In the genomic region with DNA sequence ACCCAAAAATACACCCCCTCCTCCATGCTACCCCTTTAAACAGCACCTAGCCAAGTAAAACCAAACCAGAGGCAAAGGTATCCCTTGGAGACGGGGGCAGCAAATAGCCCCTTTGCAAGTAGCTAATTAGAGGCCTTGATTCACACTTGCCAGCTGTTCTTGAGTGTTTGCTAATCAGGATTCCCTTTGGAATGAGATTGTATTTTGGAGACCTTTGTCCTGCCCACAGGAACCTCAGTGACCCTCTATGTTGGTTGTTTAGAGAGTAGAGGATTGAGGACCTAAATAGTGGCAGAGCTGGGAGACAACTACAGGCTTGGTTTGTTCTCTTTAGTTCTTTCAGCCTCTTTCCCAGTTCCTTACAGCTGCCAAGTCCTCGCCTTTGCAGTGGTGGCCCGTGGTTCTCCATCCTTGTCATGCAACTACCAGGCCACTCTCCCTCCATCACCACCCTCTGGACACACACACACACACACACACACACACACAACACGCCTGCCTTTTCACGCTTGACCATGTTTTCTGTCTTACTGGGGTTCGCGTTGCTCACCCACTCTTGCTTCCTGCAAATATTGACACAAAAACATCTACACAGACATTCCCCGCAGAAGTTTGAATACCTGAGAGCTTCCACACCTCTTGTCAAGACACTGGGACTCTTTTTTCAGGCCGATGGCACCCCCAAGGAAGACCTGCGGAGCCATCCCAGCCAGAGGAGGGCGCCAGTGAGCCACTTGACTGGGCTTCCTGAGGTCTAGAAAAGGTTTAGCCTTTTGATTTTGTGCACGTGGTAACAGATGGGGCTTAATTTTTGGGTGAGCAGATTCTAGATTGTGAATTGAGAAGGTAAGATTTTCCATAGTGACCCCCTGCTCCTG, we compare ENCODE assay signal across 8 cellular contexts.
DNase-seq lines count a peak whose midpoint lies in the region; ATAC-seq, FAIRE-seq and TF ChIP-seq lines count a peak whose summit lies in the region.

No MANE protein-coding gene starts in this region.

- peak overlapping the region; percentile 52; the same call in 1 of the 2 replicates for H2AFZ ChIP-seq in GM12878 (ENCODE audit: control insufficient read depth, low read depth, low read length)

- no TSS peak for BruUV-seq in GM12878 (replicated peaks; lab: Mats Ljungman, UMichigan)

- DNase-seq in SHP77 (lab: John Stamatoyannopoulos, UW) (peak; percentile 13 to 45), SHP77 treated with DMSO at 0.1 percent for 48 hours (lab: John Stamatoyannopoulos, UW) (no peak), HL-60 (ENCODE audit: low read depth in 1 of 2, low spot score in 1 of 2) (peak; percentile 49 to 85), T-helper 9 cell (peak; percentile 85), GM12878 (ENCODE audit: low read depth, low spot score) (peak; percentile 66), left lung (peak in 1 of 2 donors; percentile 89), occipital lobe (lab: John Stamatoyannopoulos, UW) (no peak)
- peak; percentile 59 to 76 for DNase-seq in stimulated activated CD8-positive, alpha-beta memory T cell treated with anti-CD3 and anti-CD28 coated beads, Interleukin-2, amount 100 ng/mL, for 1 hour (ENCODE audit: low read depth in 2 of 2)

- H3K4me3 ChIP-seq in HL-60 (replicated peaks; ENCODE audit: insufficient read depth, low read length): no peak overlapping the region
- H3K4me3 ChIP-seq in GM12878: no peak overlapping the region
- no peak overlapping the region for H3K4me3 ChIP-seq in left lung

- H3K79me2 ChIP-seq in GM12878 (ENCODE audit: control insufficient read depth, insufficient read depth, low read length): no peaks in the 10 kb centered on the region

- H3K4me1 ChIP-seq in GM12878 (ENCODE audit: control insufficient read depth, insufficient read depth, low read length) (peaks cover 26% of the 10 kb centered on the region), left lung (peaks cover 0 to 3% of the 10 kb centered on the region in 2 donors)

- peak; percentile 93 for ATAC-seq in GM12878
- peak; percentile 70 for ATAC-seq in left lung

- CTCF ChIA-PET in GM12878 (lab: Yijun Ruan, JAX): interaction anchor here (0.5 to 22.3 kb wide), 43 partner anchors 11 to 213 kb away, joined by 3 to 577 read pairs (median 6); a partner anchor contains a TSS

- intact Hi-C loops in GM12878 (cut with micrococcal nuclease; ENCODE audit: unreplicated experiment) (loop anchor here (1.0 to 2.0 kb wide), 5 partner anchors 45 to 210 kb away; no protein-coding TSS in a partner anchor), left lung (cut with DNase I) (no loop called here)

- TF ChIP-seq RAD21 in GM12878 (IDR thresholded peaks at IDR 0.05; ENCODE audit: insufficient read depth, low read depth, low read length): peak; percentile 99

- peak; percentile 98 for FAIRE-seq in GM12878 (lab: Jason Lieb, UNC)

- no peak overlapping the region for H3K9ac ChIP-seq in GM12878 (ENCODE audit: control insufficient read depth, insufficient read depth, low read length)

- RAD21 ChIA-PET in GM12878 (lab: Charles Lee; ENCODE audit: unreplicated experiment): interaction anchor here (0.8 to 8.0 kb wide), 27 partner anchors 12 to 121 kb away, joined by 3 to 168 read pairs (median 8); no protein-coding TSS in a partner anchor

- no peaks in the 10 kb centered on the region for H3K27me3 ChIP-seq in HL-60 (ENCODE audit: insufficient read depth, poor library complexity, severe bottlenecking)
- no peaks in the 10 kb centered on the region for H3K27me3 ChIP-seq in GM12878 (replicated peaks in 1 of 2; ENCODE audit: control insufficient read depth in 2 of 2, insufficient read depth in 2 of 2, low read length in 1 of 2)
- no peaks in the 10 kb centered on the region for H3K27me3 ChIP-seq in left lung

- WGBS in GM12878 (ENCODE audit: insufficient coverage, insufficient replicate concordance, low lambda C conversion rate, missing lambda C conversion rate): 34% methylated on average over 11 of the region's 12 CpGs

- H3K27ac ChIP-seq in HL-60 (replicated peaks) (no peak overlapping the region), GM12878 (ENCODE audit: control insufficient read depth, insufficient read depth) (peak overlapping the region; percentile 41; the same call in 1 of the 2 replicates), left lung (no peak overlapping the region)

- POLR2A ChIA-PET in GM12878 (lab: Charles Lee): interaction anchor here (0.6 to 3.8 kb wide), 7 partner anchors 20 to 118 kb away, joined by 3 to 26 read pairs (median 3); no protein-coding TSS in a partner anchor

- no peak for TF ChIP-seq POLR2A in GM12878 (IDR thresholded peaks at IDR 0.05; ENCODE audit: low read depth, low read length)

- H3K36me3 ChIP-seq in GM12878 (ENCODE audit: control insufficient read depth in 2 of 2, insufficient read depth in 2 of 2, low read length in 1 of 2) (0 out of 4 replicates have a peak, but pooled peaks cover 0 to 3% of the 10 kb centered on the region in 2 experiments), left lung (peaks cover 0 to 22% of the 10 kb centered on the region in 2 donors)

- no peaks in the 10 kb centered on the region for H4K20me1 ChIP-seq in GM12878 (ENCODE audit: control insufficient read depth, insufficient read depth)

- H3K4me2 ChIP-seq in GM12878 (ENCODE audit: control insufficient read depth, insufficient read depth): no peak overlapping the region

- in situ Hi-C loops in GM12878 (cut with MboI): loop anchor here (5.0 kb wide), 1 partner anchor 50 kb away; no protein-coding TSS in a partner anchor

- SMC1A ChIA-PET in GM12878 (lab: Charles Lee; ENCODE audit: uncharacterized antibody, unreplicated experiment): interaction anchor here (0.5 to 13.7 kb wide), 44 partner anchors 8 to 210 kb away, joined by 3 to 306 read pairs (median 5); a partner anchor contains a TSS

- no peak for TF ChIP-seq EP300 in GM12878 (IDR thresholded peaks at IDR 0.05; ENCODE audit: borderline replicate concordance in 1 of 2, control insufficient read depth in 1 of 2, low read depth in 2 of 2, low read length in 2 of 2)

- H3K9me3 ChIP-seq in GM12878 (replicated peaks; ENCODE audit: control insufficient read depth, insufficient read depth, low read length): no peaks in the 10 kb centered on the region
- no peaks in the 10 kb centered on the region for H3K9me3 ChIP-seq in left lung

- peak; percentile 71 for TF ChIP-seq CTCF in HL-60 (IDR thresholded peaks at IDR 0.05; ENCODE audit: insufficient read depth, low read length)
- TF ChIP-seq CTCF in GM12878 (IDR thresholded peaks at IDR 0.05 in 2 of 3, conservative IDR thresholded peaks at IDR 0.05 in 1 of 3; ENCODE audit: control insufficient read depth in 2 of 3, extremely low read depth in 1 of 3, insufficient read depth in 1 of 3, low read depth in 3 of 3, low read length in 3 of 3): peak; percentile 95 to 99 (median 96)
- peak; percentile 53 to 75 for TF ChIP-seq CTCF in left lung (IDR thresholded peaks at IDR 0.05)

TF ChIP-seq in GM12878, 131 proteins besides CTCF, POLR2A, EP300 and RAD21 (continues in another document):
- TF ChIP-seq GATAD2B (conservative IDR thresholded peaks at IDR 0.05; ENCODE audit: low read depth) (0 out of 2 replicates have a peak, but pooled peaks have one; percentile 49), WRNIP1 (IDR thresholded peaks at IDR 0.05; ENCODE audit: borderline replicate concordance, low read depth, low read length) (0 out of 2 replicates have a peak, but pooled peaks have one; percentile 85), TBL1XR1 (IDR thresholded peaks at IDR 0.05; ENCODE audit: low read depth, low read length) (peak; percentile 72; the same call in 1 of the 2 replicates), SREBF1 (IDR thresholded peaks at IDR 0.05; ENCODE audit: low read length) (no peak)
- TF ChIP-seq, protein P1, sequence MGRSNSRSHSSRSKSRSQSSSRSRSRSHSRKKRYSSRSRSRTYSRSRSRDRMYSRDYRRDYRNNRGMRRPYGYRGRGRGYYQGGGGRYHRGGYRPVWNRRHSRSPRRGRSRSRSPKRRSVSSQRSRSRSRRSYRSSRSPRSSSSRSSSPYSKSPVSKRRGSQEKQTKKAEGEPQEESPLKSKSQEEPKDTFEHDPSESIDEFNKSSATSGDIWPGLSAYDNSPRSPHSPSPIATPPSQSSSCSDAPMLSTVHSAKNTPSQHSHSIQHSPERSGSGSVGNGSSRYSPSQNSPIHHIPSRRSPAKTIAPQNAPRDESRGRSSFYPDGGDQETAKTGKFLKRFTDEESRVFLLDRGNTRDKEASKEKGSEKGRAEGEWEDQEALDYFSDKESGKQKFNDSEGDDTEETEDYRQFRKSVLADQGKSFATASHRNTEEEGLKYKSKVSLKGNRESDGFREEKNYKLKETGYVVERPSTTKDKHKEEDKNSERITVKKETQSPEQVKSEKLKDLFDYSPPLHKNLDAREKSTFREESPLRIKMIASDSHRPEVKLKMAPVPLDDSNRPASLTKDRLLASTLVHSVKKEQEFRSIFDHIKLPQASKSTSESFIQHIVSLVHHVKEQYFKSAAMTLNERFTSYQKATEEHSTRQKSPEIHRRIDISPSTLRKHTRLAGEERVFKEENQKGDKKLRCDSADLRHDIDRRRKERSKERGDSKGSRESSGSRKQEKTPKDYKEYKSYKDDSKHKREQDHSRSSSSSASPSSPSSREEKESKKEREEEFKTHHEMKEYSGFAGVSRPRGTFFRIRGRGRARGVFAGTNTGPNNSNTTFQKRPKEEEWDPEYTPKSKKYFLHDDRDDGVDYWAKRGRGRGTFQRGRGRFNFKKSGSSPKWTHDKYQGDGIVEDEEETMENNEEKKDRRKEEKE (IDR thresholded peaks at IDR 0.05): no peak
- TF ChIP-seq, protein P2, sequence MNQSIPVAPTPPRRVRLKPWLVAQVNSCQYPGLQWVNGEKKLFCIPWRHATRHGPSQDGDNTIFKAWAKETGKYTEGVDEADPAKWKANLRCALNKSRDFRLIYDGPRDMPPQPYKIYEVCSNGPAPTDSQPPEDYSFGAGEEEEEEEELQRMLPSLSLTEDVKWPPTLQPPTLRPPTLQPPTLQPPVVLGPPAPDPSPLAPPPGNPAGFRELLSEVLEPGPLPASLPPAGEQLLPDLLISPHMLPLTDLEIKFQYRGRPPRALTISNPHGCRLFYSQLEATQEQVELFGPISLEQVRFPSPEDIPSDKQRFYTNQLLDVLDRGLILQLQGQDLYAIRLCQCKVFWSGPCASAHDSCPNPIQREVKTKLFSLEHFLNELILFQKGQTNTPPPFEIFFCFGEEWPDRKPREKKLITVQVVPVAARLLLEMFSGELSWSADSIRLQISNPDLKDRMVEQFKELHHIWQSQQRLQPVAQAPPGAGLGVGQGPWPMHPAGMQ (IDR thresholded peaks at IDR 0.05; ENCODE audit: borderline replicate concordance): no peak

Comparison
In these comparisons a context has a peak if more than half of its experiments do, and no peak if none do; other contexts are left out.
1. DNase-seq: peak in SHP77 (2 of 2), HL-60 (2 of 2), T-helper 9 cell (single experiment), GM12878 (single experiment) and stimulated activated CD8-positive, alpha-beta memory T cell treated with anti-CD3 and anti-CD28 coated beads, Interleukin-2, amount 100 ng/mL, for 1 hour (2 of 2); none in SHP77 treated with DMSO at 0.1 percent for 48 hours (single experiment) and occipital lobe (single experiment).
2. Peak in every context shown above with its lines, with median percentiles within 50 percentile points of each other: CTCF ChIP-seq.